ENCODE assay signal across 20 cellular contexts in genomic region chr5:74384851-74385250, GRCh38.
DNase-seq lines count a peak whose midpoint lies in the region; ATAC-seq and TF ChIP-seq lines count a peak whose summit lies in the region.
"Had no signal": no experiment of that assay in that cellular context is flagged by ENCODE, and none has a peak within 500 bp of the region (broad histone marks: within the 10 kb centered on the region; RNA-seq: fewer than 3 reads in every experiment).

No MANE protein-coding gene starts in this region.

- no peak overlapping the region for H3K27ac ChIP-seq in substantia nigra (ENCODE audit: low read depth, low read length, poor library complexity, severe bottlenecking)
- H3K27ac ChIP-seq: BLaER1 treated with 17β-estradiol and CSF1 and Interleukin-3, amounts not matched to agents 10 nM and 100 nM; ovary had no signal

- intact Hi-C loops in activated CD4-positive, alpha-beta T cell treated with anti-CD3 and anti-CD28 coated beads, Interleukin-2, amount 10 ng/mL, durations not matched to agents 24 days and 14 days (cut with micrococcal nuclease): no loop called here

- no peaks in the 10 kb centered on the region for H3K36me3 Mint-ChIP-seq in activated CD4-positive, alpha-beta T cell treated with anti-CD3 and anti-CD28 coated beads, Interleukin-2, amount 10 ng/mL, durations not matched to agents 24 days and 14 days (ENCODE audit: low read depth)

- H3K4me3 Mint-ChIP-seq in activated CD4-positive, alpha-beta T cell treated with anti-CD3 and anti-CD28 coated beads, Interleukin-2, amount 10 ng/mL, durations not matched to agents 24 days and 14 days: no peak overlapping the region

- H3K27ac Mint-ChIP-seq in activated CD4-positive, alpha-beta T cell treated with anti-CD3 and anti-CD28 coated beads, Interleukin-2, amount 10 ng/mL, durations not matched to agents 24 days and 14 days: no peak overlapping the region

- H3K4me3 ChIP-seq in astrocyte of the cerebellum (ENCODE audit: low read depth, low read length): no peak overlapping the region
- H3K4me3 ChIP-seq: BLaER1 treated with 17β-estradiol and CSF1 and Interleukin-3, amounts not matched to agents 10 nM and 100 nM; HAP-1; mucosa of descending colon; ovary had no signal

- in situ Hi-C loops in astrocyte of the cerebellum (cut with HindIII; ENCODE audit: low sequenced_read_pairs): no loop called here

- TF ChIP-seq CTCF in astrocyte of the cerebellum (IDR thresholded peaks at IDR 0.05; ENCODE audit: low read depth, low read length, missing control alignments): no peak

- no peak for ATAC-seq in GM19455 (IDR thresholded peaks at IDR 0.05; ENCODE audit: unreplicated experiment)
- ATAC-seq: activated CD4-positive, CD25-positive, alpha-beta regulatory T cell treated with anti-CD3 and anti-CD28 coated beads, Interleukin-2, amount 50 U/mL, for 24 hours; mucosa of descending colon had no signal

- DNase-seq in EH (ENCODE audit: low read depth): peak; percentile 45
- peak; percentile 81 for DNase-seq in NCI-H1694 treated with DMSO at 0.1 percent for 48 hours (lab: John Stamatoyannopoulos, UW)
- DNase-seq in astrocyte of the cerebellum (ENCODE audit: low read depth): peak; percentile 72
- peak; percentile 62 for DNase-seq in myocyte (ENCODE audit: low read depth)
- no peak for DNase-seq in activated CD4-positive, alpha-beta T cell treated with anti-CD3 and anti-CD28 coated beads, Interleukin-2, amount 10 ng/mL, durations not matched to agents 24 days and 14 days
- no peak for DNase-seq in substantia nigra (lab: John Stamatoyannopoulos, UW)
- DNase-seq: activated CD8-positive, alpha-beta memory T cell treated with anti-CD3 and anti-CD28 coated beads, Interleukin-2, amount 50 U/mL, for 4 hours; activated gamma-delta T cell; anterior cingulate cortex; cortex of kidney; erythroblast; mucosa of descending colon; NCI-H2029 treated with DMSO at 0.1 percent for 48 hours; NCI-H774; ovary; T-helper 2 cell had no signal

- H3K4me1 Mint-ChIP-seq in activated CD4-positive, alpha-beta T cell treated with anti-CD3 and anti-CD28 coated beads, Interleukin-2, amount 10 ng/mL, durations not matched to agents 24 days and 14 days: no peaks in the 10 kb centered on the region

- peaks cover 5% of the 10 kb centered on the region for H3K27me3 Mint-ChIP-seq in activated CD4-positive, alpha-beta T cell treated with anti-CD3 and anti-CD28 coated beads, Interleukin-2, amount 10 ng/mL, durations not matched to agents 24 days and 14 days

- no peaks in the 10 kb centered on the region for H3K9me3 Mint-ChIP-seq in activated CD4-positive, alpha-beta T cell treated with anti-CD3 and anti-CD28 coated beads, Interleukin-2, amount 10 ng/mL, durations not matched to agents 24 days and 14 days

Comparison
In these comparisons a context has a peak if more than half of its experiments do, and no peak if none do; other contexts are left out.
1. DNase-seq: peak in EH (single experiment), NCI-H1694 treated with DMSO at 0.1 percent for 48 hours (single experiment), astrocyte of the cerebellum (single experiment) and myocyte (single experiment); none in activated CD4-positive, alpha-beta T cell treated with anti-CD3 and anti-CD28 coated beads, Interleukin-2, amount 10 ng/mL, durations not matched to agents 24 days and 14 days (single experiment) and substantia nigra (0 of 49).